Comparison of ENCODE assay signal across 9 cellular contexts in genomic region chr2:46601328-46601963, GRCh38. TPM values are rescaled to one million over a fixed set of nuclear protein-coding genes. Genes with fewer than 3 reads are reported as not detected.
A peak's percentile ranks its signal among the peaks of the same experiment; 100 is the strongest.
DNase-seq lines count a peak whose midpoint lies in the region; TF ChIP-seq lines count a peak whose summit lies in the region.
"Had no signal": no experiment of that assay in that cellular context is flagged by ENCODE, and none has a peak within 500 bp of the region (broad histone marks: within the 10 kb centered on the region; RNA-seq: fewer than 3 reads in every experiment).

No MANE protein-coding gene starts in this region.

- no peaks in the 10 kb centered on the region for H3K4me1 ChIP-seq in BE2C
- H3K4me1 ChIP-seq in mesendoderm (ENCODE audit: control insufficient read depth, low read depth, low read length): no peaks in the 10 kb centered on the region

- no peak overlapping the region for H3K4me2 ChIP-seq in mesendoderm (ENCODE audit: low read length)

- TF ChIP-seq CTCF in BE2C (IDR thresholded peaks at IDR 0.05; ENCODE audit: low read depth, low read length) (peak; percentile 47), HFF-Myc (IDR thresholded peaks at IDR 0.05; ENCODE audit: low read depth, low read length, missing control alignments) (peak; percentile 16), astrocyte of the cerebellum (IDR thresholded peaks at IDR 0.05; ENCODE audit: low read depth, low read length, missing control alignments) (peak; percentile 32)

- H4K5ac ChIP-seq in mesendoderm (ENCODE audit: low read length): no peak overlapping the region

- no peaks in the 10 kb centered on the region for H3K79me1 ChIP-seq in mesendoderm (ENCODE audit: low read length)

- no peak overlapping the region for H3K23ac ChIP-seq in mesendoderm (ENCODE audit: low read length)

- no CpG with 5 or more reads among the region's 2 CpGs for WGBS in mesendoderm (ENCODE audit: extremely low coverage, insufficient coverage, low lambda C conversion rate)

- H3K4me3 ChIP-seq in BE2C (ENCODE audit: low read depth, low read length): no peak overlapping the region
- H3K4me3 ChIP-seq in HFF-Myc (replicated peaks; ENCODE audit: low read depth, low read length): no peak overlapping the region
- H3K4me3 ChIP-seq in astrocyte of the cerebellum (ENCODE audit: low read depth, low read length): no peak overlapping the region
- no peak overlapping the region for H3K4me3 ChIP-seq in mesendoderm (ENCODE audit: low read length)

- H4K8ac ChIP-seq in mesendoderm (ENCODE audit: low read depth, low read length): no peak overlapping the region

- H3K27me3 ChIP-seq in BE2C: no peaks in the 10 kb centered on the region
- H3K27me3 ChIP-seq in mesendoderm (ENCODE audit: insufficient read depth, low read length, poor library complexity): no peaks in the 10 kb centered on the region

- H3K9ac ChIP-seq in mesendoderm (ENCODE audit: low read length): no peak overlapping the region

- no peaks in the 10 kb centered on the region for H3K79me2 ChIP-seq in mesendoderm (ENCODE audit: control insufficient read depth, insufficient read depth, low read length)

- H3K18ac ChIP-seq in mesendoderm (ENCODE audit: low read length): no peak overlapping the region

- no peak overlapping the region for H2AK5ac ChIP-seq in mesendoderm (ENCODE audit: low read length)

- DNase-seq in BE2C (no peak), HFF-Myc (ENCODE audit: extremely low read depth, low read depth) (no peak), astrocyte of the cerebellum (ENCODE audit: low read depth) (no peak), lung microvascular endothelial cell (ENCODE audit: low read depth in 2 of 2) (peak; percentile 15 to 33), cerebellar nuclear complex (lab: John Stamatoyannopoulos, UW) (no peak), mesendoderm (no peak), GM19240 (ENCODE audit: insufficient read length, low spot score) (no peak)
- no peak for DNase-seq in stimulated activated CD4-positive, alpha-beta T cell treated with anti-CD3 and anti-CD28 coated beads, Interleukin-2, amount 100 ng/mL, for 24 hours
- DNase-seq: NCI-H1417 treated with DMSO at 0.1 percent for 48 hours had no signal

- H2BK15ac ChIP-seq in mesendoderm (replicated peaks; ENCODE audit: low read depth): no peak overlapping the region

- H2BK5ac ChIP-seq in mesendoderm (ENCODE audit: low read length): no peak overlapping the region

- H3K36me3 ChIP-seq in BE2C (no peaks in the 10 kb centered on the region), mesendoderm (ENCODE audit: control insufficient read depth, insufficient read depth, low read length) (no peaks in the 10 kb centered on the region)

- H3K27ac ChIP-seq in mesendoderm (ENCODE audit: low read depth, low read length): no peak overlapping the region

- H2BK120ac ChIP-seq in mesendoderm (ENCODE audit: low read depth, low read length): no peak overlapping the region

- no peak overlapping the region for H3K56ac ChIP-seq in mesendoderm (ENCODE audit: low read length)

- in situ Hi-C loops in astrocyte of the cerebellum (cut with HindIII; ENCODE audit: low sequenced_read_pairs): no loop called here

- no peak overlapping the region for H3K4ac ChIP-seq in mesendoderm (ENCODE audit: low read depth, low read length)

- H3K9me3 ChIP-seq in BE2C: no peaks in the 10 kb centered on the region

RNA-seq across cellular contexts. Expression of gene PIGF, which starts 15.4 kb away (rescaled TPM):
- polyA plus RNA-seq in BE2C (2012; ENCODE audit: insufficient read depth, insufficient read length, low read depth): 26.1 TPM
- 9.6 and 12.7 TPM in 2 replicates for total RNA-seq in lung microvascular endothelial cell
- 21.7 TPM for polyA plus RNA-seq in mesendoderm (2013, experiment 1 of 2)
- 20.3 TPM for polyA plus RNA-seq in mesendoderm (2013, experiment 2 of 2)

RNA-seq across cellular contexts. Expression of gene CRIPT, which starts 15.6 kb away (rescaled TPM):
- polyA plus RNA-seq in BE2C (2012; ENCODE audit: insufficient read depth, insufficient read length, low read depth): 13.3 TPM
- 10.5 and 16.5 TPM in 2 replicates for total RNA-seq in lung microvascular endothelial cell
- 13.0 TPM for polyA plus RNA-seq in mesendoderm (2013, experiment 1 of 2)
- 13.7 TPM for polyA plus RNA-seq in mesendoderm (2013, experiment 2 of 2)

RNA-seq across cellular contexts. Expression of gene ATP6V1E2, which starts 59.1 kb away (rescaled TPM):
- polyA plus RNA-seq in BE2C (2012; ENCODE audit: insufficient read depth, insufficient read length, low read depth): 7.3 TPM
- 1.4 and 1.7 TPM in 2 replicates for total RNA-seq in lung microvascular endothelial cell
- polyA plus RNA-seq in mesendoderm (2013, experiment 1 of 2): 5.4 TPM
- 5.8 TPM for polyA plus RNA-seq in mesendoderm (2013, experiment 2 of 2)

RNA-seq across cellular contexts. Expression of gene RHOQ, which starts 59.2 kb away (rescaled TPM):
- 54.3 TPM for polyA plus RNA-seq in BE2C (2012; ENCODE audit: insufficient read depth, insufficient read length, low read depth)
- 11.1 and 14.4 TPM in 2 replicates for total RNA-seq in lung microvascular endothelial cell
- polyA plus RNA-seq in mesendoderm (2013, experiment 1 of 2): 39.3 TPM
- polyA plus RNA-seq in mesendoderm (2013, experiment 2 of 2): 41.0 TPM

Comparison
In these comparisons a context has a peak if more than half of its experiments do, and no peak if none do; other contexts are left out.
1. DNase-seq: peak in lung microvascular endothelial cell (2 of 2); none in BE2C (single experiment), HFF-Myc (single experiment), astrocyte of the cerebellum (single experiment), stimulated activated CD4-positive, alpha-beta T cell treated with anti-CD3 and anti-CD28 coated beads, Interleukin-2, amount 100 ng/mL, for 24 hours (0 of 2), cerebellar nuclear complex (0 of 2), mesendoderm (single experiment) and GM19240 (single experiment).
2. Peak in every context shown above with its lines, with median percentiles within 50 percentile points of each other: CTCF ChIP-seq.